11 cellular contexts compared by ENCODE assay signal in genomic region chr7:104976966-104977636, GRCh38. TPM values are rescaled to one million over a fixed set of nuclear protein-coding genes. Genes with fewer than 3 reads are reported as not detected.
DNase-seq lines count a peak whose midpoint lies in the region; ATAC-seq and TF ChIP-seq lines count a peak whose summit lies in the region.
"Had no signal": no experiment of that assay in that cellular context is flagged by ENCODE, and none has a peak within 500 bp of the region (broad histone marks: within the 10 kb centered on the region; RNA-seq: fewer than 3 reads in every experiment).

No MANE protein-coding gene starts in this region.

- H3K9me3 Mint-ChIP-seq in HFFc6 (no peaks in the 10 kb centered on the region), activated B cell treated with CpG ODN at 0.5 μM for 24 hours (no peaks in the 10 kb centered on the region)
- H3K9me3 Mint-ChIP-seq: effector memory CD8-positive, alpha-beta T cell had no signal

- no peaks in the 10 kb centered on the region for H3K27me3 ChIP-seq in stomach

- no peaks in the 10 kb centered on the region for H3K9me3 ChIP-seq in stomach

- peak overlapping the region; percentile 71 to 99 (median 80) for H3K27ac ChIP-seq in stomach

- no peak for DNase-seq in HFFc6
- no peak for DNase-seq in activated B cell treated with CpG ODN at 0.5 μM for 24 hours
- DNase-seq in inferior parietal cortex (ENCODE audit: extremely low spot score), result peak; percentile 65
- no peak for DNase-seq in stomach
- DNase-seq in NAMALWA (ENCODE audit: low spot score), result no peak
- DNase-seq: activated gamma-delta T cell; effector memory CD8-positive, alpha-beta T cell; EL; H7 had no signal

- H3K36me3 ChIP-seq in stomach, result no peaks in the 10 kb centered on the region

- TF ChIP-seq CTCF in HFFc6 (IDR thresholded peaks at IDR 0.05) (no peak), activated B cell treated with CpG ODN at 0.5 μM for 24 hours (IDR thresholded peaks at IDR 0.05) (no peak), stomach (IDR thresholded peaks at IDR 0.05) (no peak)

- H3K4me3 Mint-ChIP-seq in HFFc6 (no peak overlapping the region), activated B cell treated with CpG ODN at 0.5 μM for 24 hours (no peak overlapping the region)
- H3K4me3 Mint-ChIP-seq: effector memory CD8-positive, alpha-beta T cell had no signal

- ATAC-seq in activated B cell treated with CpG ODN at 0.5 μM for 24 hours (ENCODE audit: low read depth) (no peak), GM18511 (IDR thresholded peaks at IDR 0.05; ENCODE audit: unreplicated experiment) (no peak)
- ATAC-seq in activated CD4-positive, CD25-positive, alpha-beta regulatory T cell treated with anti-CD3 and anti-CD28 coated beads, Interleukin-2, amount 50 U/mL, for 24 hours, result no peak
- ATAC-seq: effector memory CD8-positive, alpha-beta T cell had no signal

- TF ChIP-seq EP300 in stomach (IDR thresholded peaks at IDR 0.05), result no peak

- TF ChIP-seq POLR2A in stomach (IDR thresholded peaks at IDR 0.05), result no peak

- H3K4me1 ChIP-seq in stomach, result peaks cover 48 to 91% (median 77%) of the 10 kb centered on the region in 4 donors

- WGBS in stomach, 5 donors, result 17 to 50% (median 30%) methylated on average over 3 of the region's 3 CpGs

- peaks cover 22% of the 10 kb centered on the region for H3K36me3 Mint-ChIP-seq in HFFc6 (ENCODE audit: low read depth)
- peaks cover 35% of the 10 kb centered on the region for H3K36me3 Mint-ChIP-seq in activated B cell treated with CpG ODN at 0.5 μM for 24 hours (ENCODE audit: low read depth)

- intact Hi-C loops in activated B cell treated with CpG ODN at 0.5 μM for 24 hours (cut with micrococcal nuclease) (no loop called here), stomach (cut with DNase I; ENCODE audit: low total_unique reads) (loop anchor here (10.0 kb wide), 1 partner anchor 52 kb away; no protein-coding TSS in a partner anchor)

- H3K27ac Mint-ChIP-seq in HFFc6 (peak overlapping the region; percentile 81), activated B cell treated with CpG ODN at 0.5 μM for 24 hours (peak overlapping the region; percentile 55)

- CTCF ChIA-PET in activated B cell treated with CpG ODN at 0.5 μM for 24 hours (lab: Charles Lee), result interaction anchor here (1.0 kb wide), 1 partner anchor 31 kb away, joined by 3 read pairs; no protein-coding TSS in a partner anchor

- H3K4me1 Mint-ChIP-seq in HFFc6 (ENCODE audit: low read depth) (peaks cover 82% of the 10 kb centered on the region), activated B cell treated with CpG ODN at 0.5 μM for 24 hours (peaks cover 57% of the 10 kb centered on the region)

- H3K27me3 Mint-ChIP-seq in HFFc6 (ENCODE audit: insufficient read depth) (peaks cover 5% of the 10 kb centered on the region; the same call in 1 of the 2 replicates), activated B cell treated with CpG ODN at 0.5 μM for 24 hours (no peaks in the 10 kb centered on the region)
- H3K27me3 Mint-ChIP-seq: effector memory CD8-positive, alpha-beta T cell had no signal

- no peak overlapping the region for H3K4me3 ChIP-seq in stomach

- POLR2A ChIA-PET in activated B cell treated with CpG ODN at 0.5 μM for 24 hours (lab: Charles Lee), result interaction anchor here (0.8 to 8.3 kb wide), 4 partner anchors 32 to 37 kb away, joined by 3 to 193 read pairs (median 4); no protein-coding TSS in a partner anchor

RNA-seq across cellular contexts. Expression of gene KMT2E, which starts 36.9 kb away (rescaled TPM):
- total RNA-seq in HFFc6 (2021; fragmentation: NEBNext Ultra II Directional; extraction: Animal tissue kit (Norgen Biotek cat#: 25700)), result 10 to 100 TPM; 39.7 to 53.4 (median 50.1) TPM
- 164 and 183 TPM in 2 replicates for total RNA-seq in activated B cell treated with CpG ODN at 0.5 μM for 24 hours
- 100 to 1,000 TPM in 2 of 5 donors, 10 to 100 TPM in 3; 64.8 to 330 (median 93.9) TPM for total RNA-seq in stomach
- polyA plus RNA-seq in stomach, result 10 to 100 TPM in 2 of 3 donors, 1 to 10 TPM in 1; 9.4 to 12.5 (median 11.9) TPM
